ENCODE assay signal across 1 cellular context in genomic region chr22:31284756-31285155, GRCh38.
TF ChIP-seq lines count a peak whose summit lies in the region.

No MANE protein-coding gene starts in this region.

TF ChIP-seq in H1, 55 proteins besides CTCF, POLR2A, EP300 and RAD21:
- no peak for TF ChIP-seq BCL11A (IDR thresholded peaks at IDR 0.05; ENCODE audit: low read depth in 2 of 2, low read length in 2 of 2)
- TF ChIP-seq YY1 (IDR thresholded peaks at IDR 0.05; ENCODE audit: low read depth, low read length) = no peak
- TF ChIP-seq RNF2 (IDR thresholded peaks at IDR 0.05; ENCODE audit: borderline replicate concordance, low read depth, low read length, missing control alignments, poor library complexity, severe bottlenecking) = no peak
- TF ChIP-seq SP1 (IDR thresholded peaks at IDR 0.05; ENCODE audit: low read depth, low read length) = no peak
- no peak for TF ChIP-seq SIN3A (conservative IDR thresholded peaks at IDR 0.05 in 1 of 2, IDR thresholded peaks at IDR 0.05 in 1 of 2; ENCODE audit: low read depth in 1 of 2, low read length in 2 of 2)
- TF ChIP-seq SIRT6 (IDR thresholded peaks at IDR 0.05; ENCODE audit: low read length) = no peak
- TF ChIP-seq NANOG (IDR thresholded peaks at IDR 0.05; ENCODE audit: insufficient read depth, low read depth, low read length, poor library complexity, severe bottlenecking) = no peak
- no peak for TF ChIP-seq JUN (IDR thresholded peaks at IDR 0.05; ENCODE audit: low read depth, low read length)
- TF ChIP-seq RFX5 (IDR thresholded peaks at IDR 0.05; ENCODE audit: borderline replicate concordance, low read depth, low read length) = no peak
- no peak for TF ChIP-seq TEAD4 (IDR thresholded peaks at IDR 0.05; ENCODE audit: low read depth, low read length)
- TF ChIP-seq BRCA1 (IDR thresholded peaks at IDR 0.05; ENCODE audit: low read depth, low read length) = no peak
- no peak for TF ChIP-seq MAFK (IDR thresholded peaks at IDR 0.05; ENCODE audit: low read depth, low read length)
